In the genomic region with DNA sequence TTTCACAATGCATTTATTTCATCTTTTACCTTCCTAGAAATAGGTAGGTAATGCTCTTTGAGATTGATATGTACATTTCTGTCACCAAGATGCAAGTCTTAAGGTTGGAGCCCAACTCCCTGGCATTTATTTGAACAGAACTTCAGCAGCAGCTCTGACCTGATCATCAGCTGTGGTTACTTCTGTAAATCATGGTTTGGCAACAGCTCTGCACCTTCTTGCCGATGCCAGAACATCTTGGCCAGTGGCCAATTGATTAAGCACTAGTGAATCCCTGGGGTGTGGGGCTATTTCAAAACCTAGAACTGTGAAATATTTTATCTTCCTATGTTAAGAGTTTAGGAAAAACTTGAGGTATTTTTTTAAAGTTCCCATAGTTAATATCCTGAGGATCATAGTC, we compare ENCODE assay signal across 9 cellular contexts.
A peak's percentile ranks its signal among the peaks of the same experiment; 100 is the strongest.
DNase-seq lines count a peak whose midpoint lies in the region; ATAC-seq and TF ChIP-seq lines count a peak whose summit lies in the region.
"Had no signal": no experiment of that assay in that cellular context is flagged by ENCODE, and none has a peak within 500 bp of the region (broad histone marks: within the 10 kb centered on the region; RNA-seq: fewer than 3 reads in every experiment).

No MANE protein-coding gene starts in this region.

- ATAC-seq in GM18870 (IDR thresholded peaks at IDR 0.05; ENCODE audit: unreplicated experiment) (peak; percentile 28), HG03571 (IDR thresholded peaks at IDR 0.05; ENCODE audit: unreplicated experiment) (peak; percentile 34), PC-3 (peak; percentile 63)

- H3K4me1 ChIP-seq in PC-3 (ENCODE audit: insufficient read depth, low read length) = peaks cover 12% of the 10 kb centered on the region
- H3K4me1 ChIP-seq in mesenchymal stem cell (ENCODE audit: control insufficient read depth, insufficient read depth, low read depth, low read length) = no peaks in the 10 kb centered on the region

- H4K91ac ChIP-seq in mesenchymal stem cell (ENCODE audit: low read length) = no peak overlapping the region

- H3K36me3 ChIP-seq in PC-3 (ENCODE audit: low read depth, low read length) (no peaks in the 10 kb centered on the region), mesenchymal stem cell (ENCODE audit: control insufficient read depth in 1 of 2, insufficient read depth in 2 of 2, low read depth in 1 of 2, low read length in 2 of 2) (no peaks in the 10 kb centered on the region), H7 (replicated peaks; ENCODE audit: control insufficient read depth, insufficient read depth, low read length) (no peaks in the 10 kb centered on the region)

- H3K23ac ChIP-seq in mesenchymal stem cell (ENCODE audit: low read length in 2 of 2) = no peak overlapping the region

- no peaks in the 10 kb centered on the region for H3K79me1 ChIP-seq in mesenchymal stem cell (replicated peaks; ENCODE audit: low read length, poor library complexity, severe bottlenecking)

- BruUV-seq in PC-3 (replicated peaks; lab: Mats Ljungman, UMichigan) = no TSS peak

- H3K9ac ChIP-seq in PC-3 (ENCODE audit: low read length) (no peak overlapping the region), mesenchymal stem cell (ENCODE audit: low read length) (no peak overlapping the region)

- no peak overlapping the region for H2BK120ac ChIP-seq in mesenchymal stem cell (ENCODE audit: low read depth, low read length)

- H2AFZ ChIP-seq in PC-3 (ENCODE audit: low read length) (no peak overlapping the region), mesenchymal stem cell (ENCODE audit: low read depth, low read length) (no peak overlapping the region)

- H3K27me3 ChIP-seq in PC-3 (ENCODE audit: low read length) = no peaks in the 10 kb centered on the region
- no peaks in the 10 kb centered on the region for H3K27me3 ChIP-seq in mesenchymal stem cell (ENCODE audit: control insufficient read depth in 1 of 2, insufficient read depth in 1 of 2, low read length in 2 of 2)
- H3K27me3 ChIP-seq in H7 (ENCODE audit: control insufficient read depth, insufficient read depth, low read length) = no peaks in the 10 kb centered on the region

- intact Hi-C loops in PC-3 (cut with micrococcal nuclease) = loop anchor here (5.0 kb wide), 1 partner anchor 52 kb away; no protein-coding TSS in a partner anchor

- no peak overlapping the region for H2BK5ac ChIP-seq in mesenchymal stem cell (ENCODE audit: low read depth, low read length, poor library complexity, severe bottlenecking)

- no peak overlapping the region for H2AK5ac ChIP-seq in mesenchymal stem cell (ENCODE audit: low read length, severe bottlenecking)

- H4K20me1 ChIP-seq in PC-3 (ENCODE audit: low read length) = no peaks in the 10 kb centered on the region

- no peak for TF ChIP-seq CTCF in PC-3 (conservative IDR thresholded peaks at IDR 0.05; ENCODE audit: low read depth, low read length)

- H3K4ac ChIP-seq in mesenchymal stem cell (ENCODE audit: low read depth in 1 of 2, low read length in 2 of 2) = no peak overlapping the region

- H3K18ac ChIP-seq in mesenchymal stem cell (ENCODE audit: low read depth in 1 of 2, low read length in 2 of 2) = no peak overlapping the region

- H3K4me3 ChIP-seq in PC-3 (ENCODE audit: low read length) (no peak overlapping the region), mesenchymal stem cell (ENCODE audit: insufficient read depth in 1 of 2, low read depth in 1 of 2, low read length in 2 of 2) (no peak overlapping the region), H7 (ENCODE audit: insufficient read depth, low read depth, low read length) (no peak overlapping the region)

- WGBS in mesenchymal stem cell = 57% methylated on average over 1 of the region's 1 CpG

- H3K14ac ChIP-seq in mesenchymal stem cell (ENCODE audit: low read length in 2 of 2) = no peak overlapping the region

- no peaks in the 10 kb centered on the region for H3K79me2 ChIP-seq in PC-3 (ENCODE audit: low read length)

- no peak overlapping the region for H3K27ac ChIP-seq in PC-3 (ENCODE audit: low read length)
- no peak overlapping the region for H3K27ac ChIP-seq in mesenchymal stem cell (ENCODE audit: low read length, poor library complexity, severe bottlenecking)

- no peaks in the 10 kb centered on the region for H3K9me2 ChIP-seq in PC-3 (replicated peaks; ENCODE audit: low read length)

- POLR2A ChIA-PET in PC-3 (lab: Charles Lee; ENCODE audit: unreplicated experiment) = no interaction called here

- H3K9me3 ChIP-seq in PC-3 (ENCODE audit: low read length) (no peaks in the 10 kb centered on the region), mesenchymal stem cell (ENCODE audit: control insufficient read depth, low read length) (peaks cover 8% of the 10 kb centered on the region)

- CTCF ChIA-PET in PC-3 (lab: Charles Lee) = no interaction called here

- no peak overlapping the region for H2BK15ac ChIP-seq in mesenchymal stem cell (ENCODE audit: low read depth, poor library complexity, severe bottlenecking)

- no peak overlapping the region for H4K8ac ChIP-seq in mesenchymal stem cell (ENCODE audit: low read length)

- no peak overlapping the region for H2BK12ac ChIP-seq in mesenchymal stem cell (ENCODE audit: low read length in 2 of 2)

- H3K4me2 ChIP-seq in PC-3 (ENCODE audit: low read length) = no peak overlapping the region
- no peak overlapping the region for H3K4me2 ChIP-seq in mesenchymal stem cell (ENCODE audit: low read length, poor library complexity, severe bottlenecking)

- H3F3A ChIP-seq in PC-3 (ENCODE audit: low read length, unreplicated experiment) = no peaks in the 10 kb centered on the region

- DNase-seq in PC-3 (peak; percentile 82), mesenchymal stem cell (peak; percentile 1), HK-2 (ENCODE audit: unreplicated experiment) (no peak), H7 (no peak), GM03348 (ENCODE audit: low spot score) (no peak), NOMO-1 treated with DMSO at 0.1 percent for 48 hours (lab: John Stamatoyannopoulos, UW; ENCODE audit: unreplicated experiment) (no peak)
- DNase-seq: mesendoderm had no signal

Comparison
In these comparisons a context has a peak if more than half of its experiments do, and no peak if none do; other contexts are left out.
1. DNase-seq: peak in PC-3 (single experiment) and mesenchymal stem cell (single experiment); none in HK-2 (single experiment), H7 (single experiment), GM03348 (single experiment) and NOMO-1 treated with DMSO at 0.1 percent for 48 hours (single experiment).
2. Peak in every context shown above with its lines, with median percentiles within 50 percentile points of each other: ATAC-seq.